ENCODE assay signal across 8 cellular contexts in the genomic region with DNA sequence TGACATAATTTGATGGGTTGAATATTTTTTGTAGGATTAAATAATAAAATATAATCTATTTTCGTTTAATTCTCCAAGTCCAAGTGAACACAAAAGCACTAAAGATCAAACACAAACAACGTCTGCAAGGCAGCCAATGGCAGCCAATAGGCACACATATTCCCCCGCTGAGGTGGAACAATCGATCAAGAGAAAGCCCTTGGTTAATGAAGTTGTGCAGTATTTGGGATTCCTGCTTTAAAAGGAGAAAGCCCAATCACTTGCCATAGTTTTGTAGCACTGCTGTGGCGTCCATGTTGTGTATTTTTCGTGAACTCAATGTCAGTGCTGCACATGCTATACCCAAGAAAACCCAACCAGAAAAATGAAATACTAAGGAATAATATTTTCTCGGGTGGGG. TPM values are rescaled to one million over a fixed set of nuclear protein-coding genes. Genes with fewer than 3 reads are reported as not detected.
DNase-seq lines count a peak whose midpoint lies in the region; ATAC-seq and TF ChIP-seq lines count a peak whose summit lies in the region.

No MANE protein-coding gene starts in this region.

- H3K36me3 ChIP-seq in DND-41 (ENCODE audit: insufficient read depth, low read length) (peaks cover 6% of the 10 kb centered on the region; the same call in 1 of the 2 replicates), neuron (ENCODE audit: insufficient read depth, low read length) (peaks cover 3% of the 10 kb centered on the region)

- H3K4me2 ChIP-seq in DND-41 (ENCODE audit: insufficient read depth, low read length) = peak overlapping the region; percentile 70

- no peak for TF ChIP-seq CTCF in DND-41 (IDR thresholded peaks at IDR 0.05; ENCODE audit: borderline replicate concordance, extremely low read depth, low read length, poor library complexity, severe bottlenecking)
- no peak for TF ChIP-seq CTCF in NB4 (IDR thresholded peaks at IDR 0.05; ENCODE audit: low read depth, low read length)
- TF ChIP-seq CTCF in brain (conservative IDR thresholded peaks at IDR 0.05) = no peak

- H3K4me1 ChIP-seq in DND-41 (ENCODE audit: insufficient read depth, low read length) (peaks cover 21% of the 10 kb centered on the region), neuron (ENCODE audit: insufficient read depth, low read length) (peaks cover 15% of the 10 kb centered on the region)

- H3K27me3 Mint-ChIP-seq in brain = peaks cover 7% of the 10 kb centered on the region

- no peak for TF ChIP-seq POLR2A in NB4 (IDR thresholded peaks at IDR 0.05; ENCODE audit: extremely low read depth, insufficient read length)

- peak overlapping the region; percentile 55; the same call in 1 of the 2 replicates for H2AFZ ChIP-seq in DND-41 (ENCODE audit: low read depth, low read length)
- H2AFZ ChIP-seq in neuron (ENCODE audit: low read depth, low read length) = peak overlapping the region; percentile 98

- ATAC-seq in DND-41 (ENCODE audit: insufficient read depth, low read depth) (no peak), HG02938 (IDR thresholded peaks at IDR 0.05; ENCODE audit: unreplicated experiment) (no peak)

- DNase-seq in DND-41 (no peak), NB4 (ENCODE audit: low read depth) (peak; percentile 20), NCI-H1436 (lab: John Stamatoyannopoulos, UW) (no peak), hippocampal formation (lab: John Stamatoyannopoulos, UW) (no peak), HCEC 1CT (no peak)

- peaks cover 14% of the 10 kb centered on the region for H3K79me2 ChIP-seq in DND-41 (ENCODE audit: insufficient read depth, low read length)

- H3K9ac ChIP-seq in DND-41 (ENCODE audit: low read depth, low read length) = peak overlapping the region; percentile 84

- peak overlapping the region in 1 of 2 experiments; percentile 76; a peak in 2 of 4 replicates for H3K4me3 ChIP-seq in DND-41 (ENCODE audit: low read depth in 1 of 2, low read length in 2 of 2)
- H3K4me3 ChIP-seq in NB4 (ENCODE audit: low read depth, low read length) = peak overlapping the region; percentile 90
- H3K4me3 ChIP-seq in neuron (ENCODE audit: low read length) = peak overlapping the region; percentile 91

- H3K9me3 ChIP-seq in DND-41 (ENCODE audit: insufficient read depth, low read length, severe bottlenecking) (no peaks in the 10 kb centered on the region), neuron (ENCODE audit: low read length) (no peaks in the 10 kb centered on the region)

- no peaks in the 10 kb centered on the region for H3K9me3 Mint-ChIP-seq in brain

- H3K36me3 Mint-ChIP-seq in brain = peaks cover 25% of the 10 kb centered on the region

- H3K27ac ChIP-seq in DND-41 (ENCODE audit: low read length) = peak overlapping the region; percentile 70; the same call in 1 of the 2 replicates

- peak overlapping the region in 2 of 5 experiments; percentile 99 to 100 for H3K27ac Mint-ChIP-seq in brain

- H3K27me3 ChIP-seq in DND-41 (ENCODE audit: insufficient read depth, low read length, poor library complexity) (peaks cover 14% of the 10 kb centered on the region), neuron (ENCODE audit: insufficient read depth, low read length) (no peaks in the 10 kb centered on the region)

- H4K20me1 ChIP-seq in DND-41 (ENCODE audit: insufficient read depth, low read length) = no peaks in the 10 kb centered on the region

- H3K4me3 Mint-ChIP-seq in brain = peak overlapping the region; percentile 94 to 99 (median 97)

- peaks cover 48% of the 10 kb centered on the region for H3K4me1 Mint-ChIP-seq in brain

RNA-seq across cellular contexts. Expression of gene DHRS7, which starts 1.5 kb away (rescaled TPM):
- polyA plus RNA-seq in brain (ENCODE audit: insufficient read depth, low read depth, low replicate concordance) = 127 TPM
